ENCODE assay signal across 8 cellular contexts in genomic region chr1:1858382-1859086, GRCh38. TPM values are rescaled to one million over a fixed set of nuclear protein-coding genes. Genes with fewer than 3 reads are reported as not detected.
DNase-seq lines count a peak whose midpoint lies in the region; ATAC-seq and TF ChIP-seq lines count a peak whose summit lies in the region.

No MANE protein-coding gene starts in this region.

- intact Hi-C loops in activated CD8-positive, alpha-beta T cell treated with anti-CD3 and anti-CD28 coated beads for 36 hours (cut with micrococcal nuclease) = no loop called here

- peak overlapping the region; percentile 29 for H3K4me2 ChIP-seq in neural progenitor cell

- POLR2A ChIA-PET in activated CD8-positive, alpha-beta T cell treated with anti-CD3 and anti-CD28 coated beads for 36 hours (lab: Charles Lee) = no interaction called here

- H3K4me1 ChIP-seq in neural progenitor cell = peaks cover 13% of the 10 kb centered on the region

- H2AFZ ChIP-seq in neural progenitor cell (replicated peaks) = no peak overlapping the region

- peak overlapping the region; percentile 48 for H3K4me3 ChIP-seq in fibroblast of the aortic adventitia (ENCODE audit: low read depth, low read length)
- no peak overlapping the region for H3K4me3 ChIP-seq in neural progenitor cell

- peaks cover 16% of the 10 kb centered on the region for H3K36me3 Mint-ChIP-seq in activated CD8-positive, alpha-beta T cell treated with anti-CD3 and anti-CD28 coated beads for 36 hours (ENCODE audit: low read depth)
- peaks cover 11% of the 10 kb centered on the region for H3K36me3 Mint-ChIP-seq in neural progenitor cell

- no peaks in the 10 kb centered on the region for H3K36me3 ChIP-seq in neural progenitor cell

- DNase-seq in EL (peak; percentile 91), NCI-H1694 treated with DMSO at 0.1 percent for 48 hours (lab: John Stamatoyannopoulos, UW) (peak; percentile 22), fibroblast of the aortic adventitia (ENCODE audit: low read depth) (peak; percentile 97), neural progenitor cell (ENCODE audit: low spot score) (peak; percentile 56)
- DNase-seq in activated CD8-positive, alpha-beta T cell treated with anti-CD3 and anti-CD28 coated beads for 36 hours = peak; percentile 18
- no peak for DNase-seq in stimulated activated CD4-positive, alpha-beta T cell treated with anti-CD3 and anti-CD28 coated beads, Interleukin-4, amount 100 ng/mL, for 1 hour

- CTCF ChIA-PET in activated CD8-positive, alpha-beta T cell treated with anti-CD3 and anti-CD28 coated beads for 36 hours (lab: Charles Lee) = interaction anchor here (1.0 to 1.2 kb wide), 2 partner anchors 38 to 47 kb away, joined by 3 to 10 read pairs; no protein-coding TSS in a partner anchor

- no peak overlapping the region for H3K9ac ChIP-seq in neural progenitor cell

- H3K27me3 ChIP-seq in neural progenitor cell = no peaks in the 10 kb centered on the region

- no peaks in the 10 kb centered on the region for H3K27me3 Mint-ChIP-seq in activated CD8-positive, alpha-beta T cell treated with anti-CD3 and anti-CD28 coated beads for 36 hours
- no peaks in the 10 kb centered on the region for H3K27me3 Mint-ChIP-seq in neural progenitor cell (ENCODE audit: insufficient read depth, low read depth)

- H3K4me1 Mint-ChIP-seq in activated CD8-positive, alpha-beta T cell treated with anti-CD3 and anti-CD28 coated beads for 36 hours (ENCODE audit: low read depth) = peaks cover 66% of the 10 kb centered on the region
- H3K4me1 Mint-ChIP-seq in neural progenitor cell = peaks cover 36% of the 10 kb centered on the region

- H4K20me1 ChIP-seq in neural progenitor cell (ENCODE audit: low read depth) = peaks cover 100% of the 10 kb centered on the region

- no peaks in the 10 kb centered on the region for H3K9me3 Mint-ChIP-seq in activated CD8-positive, alpha-beta T cell treated with anti-CD3 and anti-CD28 coated beads for 36 hours
- peaks cover 2% of the 10 kb centered on the region for H3K9me3 Mint-ChIP-seq in neural progenitor cell

- H3K27ac Mint-ChIP-seq in activated CD8-positive, alpha-beta T cell treated with anti-CD3 and anti-CD28 coated beads for 36 hours = peak overlapping the region; percentile 54
- H3K27ac Mint-ChIP-seq in neural progenitor cell = peak overlapping the region; percentile 63

- peaks cover 43% of the 10 kb centered on the region for H3F3A ChIP-seq in neural progenitor cell (ENCODE audit: low read depth)

- H3K9me3 ChIP-seq in neural progenitor cell (ENCODE audit: low read depth) = no peaks in the 10 kb centered on the region

- ATAC-seq in activated CD8-positive, alpha-beta T cell treated with anti-CD3 and anti-CD28 coated beads for 36 hours = no peak
- ATAC-seq in GM21786 (IDR thresholded peaks at IDR 0.05; ENCODE audit: unreplicated experiment) (no peak), HG02588 (IDR thresholded peaks at IDR 0.05; ENCODE audit: unreplicated experiment) (no peak)

- peaks cover 100% of the 10 kb centered on the region for H3K79me2 ChIP-seq in neural progenitor cell (ENCODE audit: low read depth)

- H3K4me3 Mint-ChIP-seq in activated CD8-positive, alpha-beta T cell treated with anti-CD3 and anti-CD28 coated beads for 36 hours = no peak overlapping the region
- H3K4me3 Mint-ChIP-seq in neural progenitor cell = no peak overlapping the region

- peak overlapping the region; percentile 76 for H3K27ac ChIP-seq in neural progenitor cell

- no peak for TF ChIP-seq CTCF in activated CD8-positive, alpha-beta T cell treated with anti-CD3 and anti-CD28 coated beads for 36 hours (IDR thresholded peaks at IDR 0.05)
- TF ChIP-seq CTCF in fibroblast of the aortic adventitia (IDR thresholded peaks at IDR 0.05; ENCODE audit: insufficient read depth, low read length) = peak; percentile 65
- TF ChIP-seq CTCF in neural progenitor cell (IDR thresholded peaks at IDR 0.05) = peak; percentile 25

RNA-seq across cellular contexts. Expression of gene GNB1, which starts 32.4 kb away (rescaled TPM):
- total RNA-seq in activated CD8-positive, alpha-beta T cell treated with anti-CD3 and anti-CD28 coated beads for 36 hours = 100 to 1,000 TPM; 318 to 330 TPM
- total RNA-seq in fibroblast of the aortic adventitia (ENCODE audit: low replicate concordance) (71.6 and 108 TPM in 2 replicates), neural progenitor cell (ENCODE audit: low replicate concordance) (175 and 197 TPM in 2 replicates)

RNA-seq across cellular contexts. Expression of gene CALML6, which starts 56.5 kb away (rescaled TPM):
- total RNA-seq in activated CD8-positive, alpha-beta T cell treated with anti-CD3 and anti-CD28 coated beads for 36 hours = under 1 TPM; 0.47 to 0.76 TPM
- 0.36 and 0.49 TPM in 2 replicates for total RNA-seq in fibroblast of the aortic adventitia (ENCODE audit: low replicate concordance)
- total RNA-seq in neural progenitor cell (ENCODE audit: low replicate concordance) = 0.53 TPM in 1 of 2 replicates, not detected in the other
